ENCODE assay signal across 1 cellular context in genomic region chr12:54017845-54018607, GRCh38.
TF ChIP-seq lines count a peak whose summit lies in the region.

No MANE protein-coding gene starts in this region.

TF ChIP-seq in HEK293, 187 proteins besides CTCF, POLR2A, EP300 and RAD21 (continued from another document):
- TF ChIP-seq ZNF37A (tag by site-specific recombination; IDR thresholded peaks at IDR 0.05) (no peak), MZF1 (tag by site-specific recombination; IDR thresholded peaks at IDR 0.05; ENCODE audit: borderline replicate concordance) (peak; percentile 55; the same call in 1 of the 2 replicates), ZBTB20 (tag by site-specific recombination; IDR thresholded peaks at IDR 0.05) (peak; percentile 68), ZNF624 (tag by site-specific recombination; IDR thresholded peaks at IDR 0.05) (no peak), ZNF521 (tag by site-specific recombination; IDR thresholded peaks at IDR 0.05) (no peak), WT1 (tag by site-specific recombination; IDR thresholded peaks at IDR 0.05) (peak; percentile 75), FEZF1 (tag by site-specific recombination; IDR thresholded peaks at IDR 0.05) (peak; percentile 30; the same call in 1 of the 2 replicates), ZNF16 (tag by site-specific recombination; IDR thresholded peaks at IDR 0.05; ENCODE audit: low read depth) (no peak), KLF7 (tag by site-specific recombination; IDR thresholded peaks at IDR 0.05; ENCODE audit: borderline replicate concordance) (peak; percentile 93), ZNF555 (tag by site-specific recombination; conservative IDR thresholded peaks at IDR 0.05) (no peak), ZIC2 (tag by site-specific recombination; IDR thresholded peaks at IDR 0.05) (peak; percentile 36), ZNF585B (tag by site-specific recombination; IDR thresholded peaks at IDR 0.05) (no peak), ZNF280D (tag by site-specific recombination; IDR thresholded peaks at IDR 0.05) (0 out of 2 replicates have a peak, but pooled peaks have one; percentile 68), ZSCAN16 (tag by site-specific recombination; IDR thresholded peaks at IDR 0.05) (0 out of 2 replicates have a peak, but pooled peaks have one; percentile 26), ZNF350 (tag by site-specific recombination; IDR thresholded peaks at IDR 0.05) (no peak), ZNF449 (tag by site-specific recombination; IDR thresholded peaks at IDR 0.05) (no peak), ZNF704 (tag by site-specific recombination; IDR thresholded peaks at IDR 0.05) (peak; percentile 80; the same call in 1 of the 2 replicates), PRDM10 (tag by site-specific recombination; IDR thresholded peaks at IDR 0.05) (peak; percentile 86), GLIS1 (tag by site-specific recombination; IDR thresholded peaks at IDR 0.05) (peak; percentile 59), ZFP69B (tag by site-specific recombination; IDR thresholded peaks at IDR 0.05) (no peak), ZNF184 (tag by site-specific recombination; IDR thresholded peaks at IDR 0.05) (no peak), ZNF398 (tag by site-specific recombination; IDR thresholded peaks at IDR 0.05) (peak; percentile 98), ZNF544 (tag by site-specific recombination; IDR thresholded peaks at IDR 0.05) (no peak), ZBTB11 (tag by site-specific recombination; conservative IDR thresholded peaks at IDR 0.05; ENCODE audit: low read depth) (peak; percentile 92), ZBTB48 (tag by site-specific recombination; IDR thresholded peaks at IDR 0.05) (no peak; the same call in 1 of the 2 replicates), HIC1 (tag by site-specific recombination; IDR thresholded peaks at IDR 0.05) (peak; percentile 88), ZNF623 (tag by site-specific recombination; IDR thresholded peaks at IDR 0.05) (no peak), ZBTB8A (tag by site-specific recombination; IDR thresholded peaks at IDR 0.05) (peak; percentile 99), ZNF548 (tag by site-specific recombination; IDR thresholded peaks at IDR 0.05) (no peak), ZFP3 (tag by site-specific recombination; IDR thresholded peaks at IDR 0.05; ENCODE audit: low read depth) (no peak), TCF7L2 (IDR thresholded peaks at IDR 0.05; ENCODE audit: borderline replicate concordance, low read depth, low read length) (no peak), ZNF645 (tag by site-specific recombination; IDR thresholded peaks at IDR 0.05) (no peak), ZNF112 (tag by site-specific recombination; IDR thresholded peaks at IDR 0.05) (no peak), ZNF768 (tag by site-specific recombination; IDR thresholded peaks at IDR 0.05) (no peak), ZBTB1 (tag by site-specific recombination; IDR thresholded peaks at IDR 0.05) (no peak), ZNF146 (tag by site-specific recombination; IDR thresholded peaks at IDR 0.05) (no peak; the same call in 1 of the 2 replicates), GFI1B (tag by site-specific recombination; IDR thresholded peaks at IDR 0.05) (no peak), MYNN (tag by site-specific recombination; IDR thresholded peaks at IDR 0.05; ENCODE audit: borderline replicate concordance) (no peak; the same call in 1 of the 2 replicates), ZNF280C (tag by site-specific recombination; IDR thresholded peaks at IDR 0.05) (no peak)
